ENCODE assay signal across 1 cellular context in the genomic region with DNA sequence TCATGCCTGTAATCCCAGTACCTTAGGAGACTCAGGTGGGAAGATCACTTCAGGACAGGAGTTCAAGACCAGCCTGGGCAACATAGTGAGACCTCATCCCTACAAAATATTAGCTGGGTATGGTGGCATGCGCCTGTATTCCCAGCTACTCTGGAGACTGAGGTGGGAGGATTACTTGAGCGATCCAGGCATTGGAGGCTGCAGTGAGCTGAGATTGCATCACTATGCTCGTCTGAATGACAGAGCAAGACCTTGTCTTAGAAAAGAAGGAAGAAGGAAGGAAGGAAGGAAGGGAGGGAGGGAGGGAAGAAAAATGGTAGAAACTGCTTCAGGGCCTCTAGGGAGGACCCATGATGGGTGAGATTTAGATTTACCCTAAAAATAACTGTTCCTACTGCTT.
A peak's percentile ranks its signal among the peaks of the same experiment; 100 is the strongest.
TF ChIP-seq lines count a peak whose summit lies in the region.

No MANE protein-coding gene starts in this region.

TF ChIP-seq in K562, 482 proteins besides CTCF, POLR2A, EP300 and RAD21 (continued from another document):
- TF ChIP-seq ERF (CRISPR knock-in tag; IDR thresholded peaks at IDR 0.05) (no peak), ZNF3 (CRISPR knock-in tag; IDR thresholded peaks at IDR 0.05) (no peak), NR1H2 (CRISPR knock-in tag; IDR thresholded peaks at IDR 0.05) (no peak), PTTG1 (tag; IDR thresholded peaks at IDR 0.05; ENCODE audit: low read depth) (no peak), CTBP1 (IDR thresholded peaks at IDR 0.05; ENCODE audit: borderline replicate concordance) (peak; percentile 26; the same call in 1 of the 2 replicates), GTF2E2 (tag; IDR thresholded peaks at IDR 0.05) (no peak), MCM2 (IDR thresholded peaks at IDR 0.05; ENCODE audit: low read depth) (no peak), HOXB6 (CRISPR knock-in tag; IDR thresholded peaks at IDR 0.05; ENCODE audit: borderline replicate concordance) (no peak), CEBPG (CRISPR knock-in tag; IDR thresholded peaks at IDR 0.05) (peak; percentile 89), CEBPG (tag; conservative IDR thresholded peaks at IDR 0.05 in 1 of 2, IDR thresholded peaks at IDR 0.05 in 1 of 2) (peak; percentile 94 to 95), ARHGAP35 (IDR thresholded peaks at IDR 0.05; ENCODE audit: partially characterized antibody) (no peak), BACH1 (tag; IDR thresholded peaks at IDR 0.05) (no peak), CSDE1 (IDR thresholded peaks at IDR 0.05) (no peak), WHSC1 (IDR thresholded peaks at IDR 0.05; ENCODE audit: low read length) (no peak), SPI1 (IDR thresholded peaks at IDR 0.05; ENCODE audit: borderline replicate concordance, low read depth, low read length) (no peak), ZKSCAN3 (CRISPR knock-in tag; IDR thresholded peaks at IDR 0.05) (no peak), U2AF1 (optimal IDR thresholded peaks at IDR 0.05; ENCODE audit: low read depth, low read length) (no peak), CXXC5 (CRISPR knock-in tag; IDR thresholded peaks at IDR 0.05) (0 out of 2 replicates have a peak, but pooled peaks have one; percentile 8)
- TF ChIP-seq, protein P1, sequence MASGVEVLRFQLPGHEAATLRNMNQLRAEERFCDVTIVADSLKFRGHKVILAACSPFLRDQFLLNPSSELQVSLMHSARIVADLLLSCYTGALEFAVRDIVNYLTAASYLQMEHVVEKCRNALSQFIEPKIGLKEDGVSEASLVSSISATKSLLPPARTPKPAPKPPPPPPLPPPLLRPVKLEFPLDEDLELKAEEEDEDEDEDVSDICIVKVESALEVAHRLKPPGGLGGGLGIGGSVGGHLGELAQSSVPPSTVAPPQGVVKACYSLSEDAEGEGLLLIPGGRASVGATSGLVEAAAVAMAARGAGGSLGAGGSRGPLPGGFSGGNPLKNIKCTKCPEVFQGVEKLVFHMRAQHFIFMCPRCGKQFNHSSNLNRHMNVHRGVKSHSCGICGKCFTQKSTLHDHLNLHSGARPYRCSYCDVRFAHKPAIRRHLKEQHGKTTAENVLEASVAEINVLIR (CRISPR knock-in tag; IDR thresholded peaks at IDR 0.05) = no peak
- TF ChIP-seq, protein P2, sequence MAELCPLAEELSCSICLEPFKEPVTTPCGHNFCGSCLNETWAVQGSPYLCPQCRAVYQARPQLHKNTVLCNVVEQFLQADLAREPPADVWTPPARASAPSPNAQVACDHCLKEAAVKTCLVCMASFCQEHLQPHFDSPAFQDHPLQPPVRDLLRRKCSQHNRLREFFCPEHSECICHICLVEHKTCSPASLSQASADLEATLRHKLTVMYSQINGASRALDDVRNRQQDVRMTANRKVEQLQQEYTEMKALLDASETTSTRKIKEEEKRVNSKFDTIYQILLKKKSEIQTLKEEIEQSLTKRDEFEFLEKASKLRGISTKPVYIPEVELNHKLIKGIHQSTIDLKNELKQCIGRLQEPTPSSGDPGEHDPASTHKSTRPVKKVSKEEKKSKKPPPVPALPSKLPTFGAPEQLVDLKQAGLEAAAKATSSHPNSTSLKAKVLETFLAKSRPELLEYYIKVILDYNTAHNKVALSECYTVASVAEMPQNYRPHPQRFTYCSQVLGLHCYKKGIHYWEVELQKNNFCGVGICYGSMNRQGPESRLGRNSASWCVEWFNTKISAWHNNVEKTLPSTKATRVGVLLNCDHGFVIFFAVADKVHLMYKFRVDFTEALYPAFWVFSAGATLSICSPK (IDR thresholded peaks at IDR 0.05; ENCODE audit: borderline replicate concordance) = no peak
- TF ChIP-seq, protein P3, sequence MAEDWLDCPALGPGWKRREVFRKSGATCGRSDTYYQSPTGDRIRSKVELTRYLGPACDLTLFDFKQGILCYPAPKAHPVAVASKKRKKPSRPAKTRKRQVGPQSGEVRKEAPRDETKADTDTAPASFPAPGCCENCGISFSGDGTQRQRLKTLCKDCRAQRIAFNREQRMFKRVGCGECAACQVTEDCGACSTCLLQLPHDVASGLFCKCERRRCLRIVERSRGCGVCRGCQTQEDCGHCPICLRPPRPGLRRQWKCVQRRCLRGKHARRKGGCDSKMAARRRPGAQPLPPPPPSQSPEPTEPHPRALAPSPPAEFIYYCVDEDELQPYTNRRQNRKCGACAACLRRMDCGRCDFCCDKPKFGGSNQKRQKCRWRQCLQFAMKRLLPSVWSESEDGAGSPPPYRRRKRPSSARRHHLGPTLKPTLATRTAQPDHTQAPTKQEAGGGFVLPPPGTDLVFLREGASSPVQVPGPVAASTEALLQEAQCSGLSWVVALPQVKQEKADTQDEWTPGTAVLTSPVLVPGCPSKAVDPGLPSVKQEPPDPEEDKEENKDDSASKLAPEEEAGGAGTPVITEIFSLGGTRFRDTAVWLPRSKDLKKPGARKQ (CRISPR knock-in tag; IDR thresholded peaks at IDR 0.05) = no peak
- TF ChIP-seq, protein P4, sequence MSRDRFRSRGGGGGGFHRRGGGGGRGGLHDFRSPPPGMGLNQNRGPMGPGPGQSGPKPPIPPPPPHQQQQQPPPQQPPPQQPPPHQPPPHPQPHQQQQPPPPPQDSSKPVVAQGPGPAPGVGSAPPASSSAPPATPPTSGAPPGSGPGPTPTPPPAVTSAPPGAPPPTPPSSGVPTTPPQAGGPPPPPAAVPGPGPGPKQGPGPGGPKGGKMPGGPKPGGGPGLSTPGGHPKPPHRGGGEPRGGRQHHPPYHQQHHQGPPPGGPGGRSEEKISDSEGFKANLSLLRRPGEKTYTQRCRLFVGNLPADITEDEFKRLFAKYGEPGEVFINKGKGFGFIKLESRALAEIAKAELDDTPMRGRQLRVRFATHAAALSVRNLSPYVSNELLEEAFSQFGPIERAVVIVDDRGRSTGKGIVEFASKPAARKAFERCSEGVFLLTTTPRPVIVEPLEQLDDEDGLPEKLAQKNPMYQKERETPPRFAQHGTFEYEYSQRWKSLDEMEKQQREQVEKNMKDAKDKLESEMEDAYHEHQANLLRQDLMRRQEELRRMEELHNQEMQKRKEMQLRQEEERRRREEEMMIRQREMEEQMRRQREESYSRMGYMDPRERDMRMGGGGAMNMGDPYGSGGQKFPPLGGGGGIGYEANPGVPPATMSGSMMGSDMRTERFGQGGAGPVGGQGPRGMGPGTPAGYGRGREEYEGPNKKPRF (IDR thresholded peaks at IDR 0.05; ENCODE audit: low read depth, low read length) = no peak
TF ChIP-seq in K562: peak in this region for 18.
